Comparison of ENCODE assay signal across 8 cellular contexts in genomic region chr3:15205934-15206661, GRCh38. TPM values are rescaled to one million over a fixed set of nuclear protein-coding genes. Genes with fewer than 3 reads are reported as not detected.
DNase-seq lines count a peak whose midpoint lies in the region; ATAC-seq and TF ChIP-seq lines count a peak whose summit lies in the region.

TSS of gene CAPN7 (plus strand) at chr3:15206246. CDS start at chr3:15206496, 250 bp downstream.

- H3K4me3 ChIP-seq in OCI-LY3 (ENCODE audit: low read length) = peak within 1 kb of the TSS; percentile 86
- H3K4me3 ChIP-seq in cardiac muscle cell = peak within 1 kb of the TSS; percentile 77
- H3K4me3 ChIP-seq in aorta (ENCODE audit: low read length in 2 of 2) = peak within 1 kb of the TSS; percentile 95 to 97

- H3K36me3 Mint-ChIP-seq in HFFc6 (ENCODE audit: low read depth) = peaks cover 9% of the 10 kb centered on the region; the same call in 1 of the 2 replicates
- no peaks in the 10 kb centered on the region for H3K36me3 Mint-ChIP-seq in activated naive CD4-positive, alpha-beta T cell treated with anti-CD3 and anti-CD28 coated beads, Interleukin-2, amount 50 U/mL, for 24 hours

- WGBS in aorta, 2 donors = 0% methylated on average over 75 to 92 of the region's 92 CpGs

- peak within 1 kb of the TSS; percentile 69 for H2AFZ ChIP-seq in OCI-LY3 (ENCODE audit: low read depth, low read length)

- H3K4me1 ChIP-seq in OCI-LY3 (ENCODE audit: low read length) (peaks cover 15% of the 10 kb centered on the region), cardiac muscle cell (ENCODE audit: low read depth) (peaks cover 19% of the 10 kb centered on the region), aorta (ENCODE audit: control insufficient read depth in 1 of 2, insufficient read depth in 2 of 2, low read length in 2 of 2) (no peaks in the 10 kb centered on the region)

- H3K27me3 ChIP-seq in OCI-LY3 (ENCODE audit: low read depth, low read length) = no peaks in the 10 kb centered on the region
- H3K27me3 ChIP-seq in cardiac muscle cell = no peaks in the 10 kb centered on the region
- no peaks in the 10 kb centered on the region for H3K27me3 ChIP-seq in aorta (ENCODE audit: control insufficient read depth in 1 of 2, insufficient read depth in 2 of 2, low read length in 1 of 2)

- peak within 1 kb of the TSS; percentile 78 for H3K9ac ChIP-seq in OCI-LY3 (ENCODE audit: low read length)

- H3K4me2 ChIP-seq in OCI-LY3 (ENCODE audit: low read length) = peak within 1 kb of the TSS; percentile 91

- H3K4me3 Mint-ChIP-seq in HFFc6 = peak within 1 kb of the TSS; percentile 96
- peak within 1 kb of the TSS; percentile 92 for H3K4me3 Mint-ChIP-seq in activated naive CD4-positive, alpha-beta T cell treated with anti-CD3 and anti-CD28 coated beads, Interleukin-2, amount 50 U/mL, for 24 hours

- peaks cover 16% of the 10 kb centered on the region for H4K20me1 ChIP-seq in OCI-LY3 (ENCODE audit: insufficient read depth, low read length)

- ATAC-seq in aorta (ENCODE audit: low FRiP score) = peak; percentile 99

- peak; percentile 42 for TF ChIP-seq CTCF in GM10266 (IDR thresholded peaks at IDR 0.05; ENCODE audit: control insufficient read depth, insufficient read depth, low read depth, missing control alignments)
- TF ChIP-seq CTCF in HFFc6 (IDR thresholded peaks at IDR 0.05) = peak; percentile 72
- TF ChIP-seq CTCF in OCI-LY3 (IDR thresholded peaks at IDR 0.05; ENCODE audit: low read depth, low read length) = peak; percentile 44; the same call in 1 of the 2 replicates
- peak; percentile 43 for TF ChIP-seq CTCF in cardiac muscle cell (IDR thresholded peaks at IDR 0.05; ENCODE audit: low read depth, low read length)

- H3K27me3 Mint-ChIP-seq in HFFc6 (ENCODE audit: insufficient read depth) = peaks cover 2% of the 10 kb centered on the region
- no peaks in the 10 kb centered on the region for H3K27me3 Mint-ChIP-seq in activated naive CD4-positive, alpha-beta T cell treated with anti-CD3 and anti-CD28 coated beads, Interleukin-2, amount 50 U/mL, for 24 hours

- no peaks in the 10 kb centered on the region for H3K9me3 Mint-ChIP-seq in HFFc6
- H3K9me3 Mint-ChIP-seq in activated naive CD4-positive, alpha-beta T cell treated with anti-CD3 and anti-CD28 coated beads, Interleukin-2, amount 50 U/mL, for 24 hours = no peaks in the 10 kb centered on the region

- intact Hi-C loops in aorta (cut with DNase I) = loop anchor here in 1 of 2 donors (5.0 to 10.0 kb wide), 3 partner anchors 109 to 349 kb away; partner anchors contain the start of genes NR2C2 and RBSN

- no peaks in the 10 kb centered on the region for H3K9me3 ChIP-seq in OCI-LY3 (ENCODE audit: insufficient read depth, low read length)
- H3K9me3 ChIP-seq in cardiac muscle cell (ENCODE audit: low read depth) = no peaks in the 10 kb centered on the region
- no peaks in the 10 kb centered on the region for H3K9me3 ChIP-seq in aorta (ENCODE audit: control insufficient read depth, low read length)

- peaks cover 49% of the 10 kb centered on the region for H3K4me1 Mint-ChIP-seq in HFFc6 (ENCODE audit: low read depth)
- peaks cover 37% of the 10 kb centered on the region for H3K4me1 Mint-ChIP-seq in activated naive CD4-positive, alpha-beta T cell treated with anti-CD3 and anti-CD28 coated beads, Interleukin-2, amount 50 U/mL, for 24 hours

- DNase-seq in GM10266 (ENCODE audit: extremely low spot score) (peak; percentile 97), HFFc6 (peak; percentile 92), cardiac muscle cell (ENCODE audit: low read depth in 1 of 2, low spot score in 1 of 2) (peak; percentile 96 to 97), pulmonary artery endothelial cell (ENCODE audit: low read depth, low spot score) (peak; percentile 79), aorta (peak; percentile 96 to 98), amygdala (lab: John Stamatoyannopoulos, UW) (no peak)

- H3K27ac Mint-ChIP-seq in HFFc6 = peak within 1 kb of the TSS; percentile 94
- peak within 1 kb of the TSS; percentile 93 for H3K27ac Mint-ChIP-seq in activated naive CD4-positive, alpha-beta T cell treated with anti-CD3 and anti-CD28 coated beads, Interleukin-2, amount 50 U/mL, for 24 hours

- H3K36me3 ChIP-seq in OCI-LY3 (replicated peaks; ENCODE audit: low read depth, low read length) (peaks cover 12% of the 10 kb centered on the region), cardiac muscle cell (peaks cover 4% of the 10 kb centered on the region), aorta (ENCODE audit: control insufficient read depth in 1 of 2, insufficient read depth in 2 of 2, low read length in 1 of 2) (no peaks in the 10 kb centered on the region)

- H3K27ac ChIP-seq in OCI-LY3 (ENCODE audit: low read length) (peak within 1 kb of the TSS; percentile 41), cardiac muscle cell (peak within 1 kb of the TSS; percentile 99), aorta (ENCODE audit: low read depth in 1 of 2, low read length in 2 of 2) (peak within 1 kb of the TSS; percentile 49 to 91)

- H3K79me2 ChIP-seq in OCI-LY3 (ENCODE audit: low read length) = peaks cover 43% of the 10 kb centered on the region

RNA-seq across cellular contexts. Expression of gene CAPN7, which starts in this region (rescaled TPM):
- 10 to 100 TPM; 23.8 to 27.9 (median 26.4) TPM for total RNA-seq in HFFc6 (2021; fragmentation: NEBNext Ultra II Directional; extraction: Animal tissue kit (Norgen Biotek cat#: 25700))
- total RNA-seq in cardiac muscle cell = 21.2 and 33.1 TPM in 2 replicates
- polyA plus RNA-seq in cardiac muscle cell = 26.7 and 37.4 TPM in 2 replicates
- total RNA-seq in pulmonary artery endothelial cell = 21.2 and 30.2 TPM in 2 replicates
- total RNA-seq in aorta = 10 to 100 TPM; 48.2 to 54.4 TPM
- polyA plus RNA-seq in aorta = 10 to 100 TPM; 14.5 to 24.1 TPM

Comparison
In these comparisons a context has a peak if more than half of its experiments do, and no peak if none do; other contexts are left out.
1. DNase-seq: peak in GM10266 (single experiment), HFFc6 (single experiment), cardiac muscle cell (2 of 2), pulmonary artery endothelial cell (single experiment) and aorta (2 of 2); none in amygdala (0 of 56).
2. H3K27ac ChIP-seq: peak in every context shown above with its lines; median percentile 99 in cardiac muscle cell; 70 in aorta; 41 in OCI-LY3.
3. Peak in every context shown above with its lines, with median percentiles within 50 percentile points of each other: CTCF ChIP-seq and H3K4me3 ChIP-seq.